ENCODE assay signal across 19 cellular contexts in genomic region chr20:4997207-4997606, GRCh38.
"Had no signal": no experiment of that assay in that cellular context is flagged by ENCODE, and none has a peak within 500 bp of the region (broad histone marks: within the 10 kb centered on the region; RNA-seq: fewer than 3 reads in every experiment).

No MANE protein-coding gene starts in this region.

- H3K9me3 ChIP-seq: body of pancreas, right atrium auricular region, transverse colon had no signal

- H3K27ac Mint-ChIP-seq: activated CD4-positive, alpha-beta T cell treated with anti-CD3 and anti-CD28 coated beads for 36 hours; activated naive CD4-positive, alpha-beta T cell treated with anti-CD3 and anti-CD28 coated beads, Interleukin-2, amount 10 ng/mL, durations not matched to agents 7 days and 5 days; activated T-helper 1 cell treated with anti-CD3 and anti-CD28 coated beads, Interleukin-12 subunit alpha, Interleukin-12 subunit beta, Interleukin-2, Interleukin-4 antibody, amounts not matched to agents 30 ng/mL and 10 ng/mL and 1 ng/mL, durations not matched to agents 14 hours and 24 hours and 36 hours; nephron had no signal

- H3K36me3 ChIP-seq: right atrium auricular region, transverse colon had no signal

- H3K27ac ChIP-seq: body of pancreas, right atrium auricular region, transverse colon, VCaP had no signal

- H3K4me3 ChIP-seq: body of pancreas, right atrium auricular region, transverse colon had no signal

- H3K27me3 ChIP-seq: body of pancreas, right atrium auricular region, transverse colon had no signal

- FAIRE-seq: small intestine had no signal

- DNase-seq: activated CD4-positive, alpha-beta T cell treated with anti-CD3 and anti-CD28 coated beads for 36 hours; activated CD8-positive, alpha-beta memory T cell treated with anti-CD3 and anti-CD28 coated beads, Interleukin-2, amount 50 U/mL, for 48 hours; activated naive CD4-positive, alpha-beta T cell treated with anti-CD3 and anti-CD28 coated beads, Interleukin-2, amount 10 ng/mL, durations not matched to agents 7 days and 5 days; amniotic stem cell; body of pancreas; central memory CD4-positive, alpha-beta T cell; cortex of kidney; effector CD4-positive, alpha-beta T cell; foreskin fibroblast; glutamatergic neuron; occipital lobe; small intestine; stimulated activated CD4-positive, alpha-beta T cell treated with anti-CD3 and anti-CD28 coated beads, Interleukin-4, amount 100 ng/mL, for 24 hours; stimulated activated naive CD8-positive, alpha-beta T cell treated with anti-CD3 and anti-CD28 coated beads, Interleukin-15, Interleukin-2, amounts not matched to agents 100 U/mL and 50 U/mL, for 24 hours; transverse colon had no signal

- H3K27me3 Mint-ChIP-seq: activated CD4-positive, alpha-beta T cell treated with anti-CD3 and anti-CD28 coated beads for 36 hours; activated naive CD4-positive, alpha-beta T cell treated with anti-CD3 and anti-CD28 coated beads, Interleukin-2, amount 10 ng/mL, durations not matched to agents 7 days and 5 days had no signal

- H3K4me3 Mint-ChIP-seq: activated CD4-positive, alpha-beta T cell treated with anti-CD3 and anti-CD28 coated beads for 36 hours; activated naive CD4-positive, alpha-beta T cell treated with anti-CD3 and anti-CD28 coated beads, Interleukin-2, amount 10 ng/mL, durations not matched to agents 7 days and 5 days had no signal

- H3K9me3 Mint-ChIP-seq: activated naive CD4-positive, alpha-beta T cell treated with anti-CD3 and anti-CD28 coated beads, Interleukin-2, amount 10 ng/mL, durations not matched to agents 7 days and 5 days; activated T-helper 1 cell treated with anti-CD3 and anti-CD28 coated beads, Interleukin-12 subunit alpha, Interleukin-12 subunit beta, Interleukin-2, Interleukin-4 antibody, amounts not matched to agents 30 ng/mL and 10 ng/mL and 1 ng/mL, durations not matched to agents 14 hours and 24 hours and 36 hours; nephron had no signal
